36 cellular contexts compared by ENCODE assay signal in the genomic region with DNA sequence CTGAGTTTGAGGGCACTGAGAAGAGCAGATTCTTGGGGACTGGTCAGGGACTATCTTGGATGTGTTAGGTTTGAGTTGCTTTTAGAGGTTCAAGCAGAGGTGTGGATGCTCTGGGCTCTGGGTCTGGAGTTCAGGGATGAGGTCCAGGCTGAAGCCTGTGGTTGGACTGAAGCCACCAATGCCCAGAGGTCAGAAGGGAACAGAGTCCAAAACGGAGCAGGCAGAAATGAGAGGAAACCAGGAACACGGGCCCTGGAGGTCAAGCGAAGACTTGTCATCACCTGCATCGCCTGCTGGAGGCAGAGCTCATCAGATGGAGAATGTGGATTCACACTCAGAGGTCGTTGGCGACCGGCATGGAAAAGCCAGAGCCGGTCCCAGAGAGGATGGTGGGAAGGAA.
"Had no signal": no experiment of that assay in that cellular context is flagged by ENCODE, and none has a peak within 500 bp of the region (broad histone marks: within the 10 kb centered on the region; RNA-seq: fewer than 3 reads in every experiment).

No MANE protein-coding gene starts in this region.

- H3K4me1 ChIP-seq: SJSA1 had no signal

- H3K4me2 ChIP-seq: SK-N-SH had no signal

- ATAC-seq: activated naive CD8-positive, alpha-beta T cell treated with anti-CD3 and anti-CD28 coated beads, Interleukin-2, amount 50 U/mL, for 24 hours; activated T-cell treated with anti-CD3 and anti-CD28 coated beads, Interleukin-2, amount 50 U/mL, for 4 hours; Panc1 had no signal

- H3K4me3 ChIP-seq: MG63, SJSA1 had no signal

- DNase-seq: activated B cell treated with CpG ODN at 0.5 μM for 24 hours; activated CD4-positive, alpha-beta memory T cell treated with anti-CD3 and anti-CD28 coated beads for 36 hours; activated CD4-positive, alpha-beta T cell treated with anti-CD3 and anti-CD28 coated beads for 4 hours; activated CD4-positive, alpha-beta T cell treated with anti-CD3 and anti-CD28 coated beads, Interleukin-2, amount 50 U/mL, for 1 hour; activated CD4-positive, CD25-positive, alpha-beta regulatory T cell treated with anti-CD3 and anti-CD28 coated beads, Interleukin-2, amount 50 U/mL, for 72 hours; activated CD8-positive, alpha-beta memory T cell treated with anti-CD3 and anti-CD28 coated beads, Interleukin-2, amount 50 U/mL, for 4 hours; activated gamma-delta T cell treated with Interleukin-2 at 50 U/mL for 16 hours; activated naive CD4-positive, alpha-beta T cell treated with anti-CD3 and anti-CD28 coated beads, Interleukin-2, amount 10 ng/mL, durations not matched to agents 7 days and 5 days; activated naive CD8-positive, alpha-beta T cell treated with anti-CD3 and anti-CD28 coated beads, Interleukin-2, amount 50 U/mL, for 24 hours; activated T-cell treated with anti-CD3 and anti-CD28 coated beads for 4 hours; activated T-cell treated with anti-CD3 and anti-CD28 coated beads, Interleukin-2, amount 50 U/mL, for 4 hours; anterior cingulate cortex; central memory CD4-positive, alpha-beta T cell; Karpas-422; KBM-7; MG63; MV-4-11; NCI-H1092; NCI-H1436 treated with DMSO at 0.1 percent for 48 hours; NCI-H187; NCI-H2081; NCI-H2171 treated with DMSO at 0.1 percent for 48 hours; NCI-H2227 treated with DMSO at 0.1 percent for 48 hours; NCI-H446 treated with DMSO at 0.1 percent for 48 hours; NCI-H524; NCI-H69; NCI-H82; SHP77 treated with DMSO at 0.1 percent for 48 hours; SK-N-SH had no signal

- H3K27me3 Mint-ChIP-seq: activated naive CD8-positive, alpha-beta T cell; activated naive CD8-positive, alpha-beta T cell treated with anti-CD3 and anti-CD28 coated beads, Interleukin-2, amount 50 U/mL, for 24 hours; brain had no signal

- H3K27ac ChIP-seq: SJSA1 had no signal

- H3K9me3 ChIP-seq: MG63, SJSA1, SK-N-SH had no signal

- H3K4me1 Mint-ChIP-seq: activated B cell treated with CpG ODN at 0.5 μM for 24 hours; activated naive CD4-positive, alpha-beta T cell treated with anti-CD3 and anti-CD28 coated beads, Interleukin-2, amount 10 ng/mL, durations not matched to agents 7 days and 5 days; activated naive CD8-positive, alpha-beta T cell treated with anti-CD3 and anti-CD28 coated beads, Interleukin-2, amount 50 U/mL, for 24 hours had no signal

- H3K36me3 Mint-ChIP-seq: activated CD4-positive, alpha-beta memory T cell treated with anti-CD3 and anti-CD28 coated beads for 36 hours; activated naive CD4-positive, alpha-beta T cell treated with anti-CD3 and anti-CD28 coated beads, Interleukin-2, amount 10 ng/mL, durations not matched to agents 7 days and 5 days; activated naive CD8-positive, alpha-beta T cell had no signal

- H3K9ac ChIP-seq: SK-N-SH had no signal

- H3K27me3 ChIP-seq: MG63, SJSA1 had no signal

- H3K9me3 Mint-ChIP-seq: activated B cell treated with CpG ODN at 0.5 μM for 24 hours; activated CD4-positive, alpha-beta memory T cell treated with anti-CD3 and anti-CD28 coated beads for 36 hours; activated naive CD4-positive, alpha-beta T cell treated with anti-CD3 and anti-CD28 coated beads, Interleukin-2, amount 10 ng/mL, durations not matched to agents 7 days and 5 days; activated naive CD8-positive, alpha-beta T cell treated with anti-CD3 and anti-CD28 coated beads, Interleukin-2, amount 50 U/mL, for 24 hours; activated T-cell treated with anti-CD3 and anti-CD28 coated beads, Interleukin-2, amount 50 U/mL, for 4 hours; activated T-helper 1 cell treated with anti-CD3 and anti-CD28 coated beads, Interleukin-12 subunit alpha, Interleukin-12 subunit beta, Interleukin-2, Interleukin-4 antibody, amounts not matched to agents 30 ng/mL and 10 ng/mL and 1 ng/mL, durations not matched to agents 14 hours and 24 hours and 36 hours; T-helper 1 cell treated with Interleukin-12 subunit alpha and Interleukin-12 subunit beta and Interleukin-4 antibody, amounts not matched to agents 30 μg/mL and 1 μg/mL, for 36 hours; T-helper 2 cell treated with Interferon-gamma antibody and Interleukin-4, amounts not matched to agents 5 μg/mL and 100 μg/mL, for 36 hours had no signal

- H3K4me3 Mint-ChIP-seq: activated B cell treated with CpG ODN at 0.5 μM for 24 hours; activated CD4-positive, alpha-beta memory T cell treated with anti-CD3 and anti-CD28 coated beads for 36 hours; activated naive CD4-positive, alpha-beta T cell treated with anti-CD3 and anti-CD28 coated beads, Interleukin-2, amount 10 ng/mL, durations not matched to agents 7 days and 5 days; activated naive CD8-positive, alpha-beta T cell; activated naive CD8-positive, alpha-beta T cell treated with anti-CD3 and anti-CD28 coated beads, Interleukin-2, amount 50 U/mL, for 24 hours; activated T-cell treated with anti-CD3 and anti-CD28 coated beads, Interleukin-2, amount 50 U/mL, for 4 hours; activated T-helper 1 cell treated with anti-CD3 and anti-CD28 coated beads, Interleukin-12 subunit alpha, Interleukin-12 subunit beta, Interleukin-2, Interleukin-4 antibody, amounts not matched to agents 30 ng/mL and 10 ng/mL and 1 ng/mL, durations not matched to agents 14 hours and 24 hours and 36 hours; brain; T-helper 1 cell treated with Interleukin-12 subunit alpha and Interleukin-12 subunit beta and Interleukin-4 antibody, amounts not matched to agents 30 μg/mL and 1 μg/mL, for 36 hours; T-helper 2 cell treated with Interferon-gamma antibody and Interleukin-4, amounts not matched to agents 5 μg/mL and 100 μg/mL, for 36 hours had no signal

- H3K27ac Mint-ChIP-seq: activated B cell treated with CpG ODN at 0.5 μM for 24 hours; activated CD4-positive, alpha-beta memory T cell treated with anti-CD3 and anti-CD28 coated beads for 36 hours; activated naive CD4-positive, alpha-beta T cell treated with anti-CD3 and anti-CD28 coated beads, Interleukin-2, amount 10 ng/mL, durations not matched to agents 7 days and 5 days; activated naive CD8-positive, alpha-beta T cell; activated naive CD8-positive, alpha-beta T cell treated with anti-CD3 and anti-CD28 coated beads, Interleukin-2, amount 50 U/mL, for 24 hours; activated T-helper 1 cell treated with anti-CD3 and anti-CD28 coated beads, Interleukin-12 subunit alpha, Interleukin-12 subunit beta, Interleukin-2, Interleukin-4 antibody, amounts not matched to agents 30 ng/mL and 10 ng/mL and 1 ng/mL, durations not matched to agents 14 hours and 24 hours and 36 hours; T-helper 1 cell treated with Interleukin-12 subunit alpha and Interleukin-12 subunit beta and Interleukin-4 antibody, amounts not matched to agents 30 μg/mL and 1 μg/mL, for 36 hours; T-helper 2 cell treated with Interferon-gamma antibody and Interleukin-4, amounts not matched to agents 5 μg/mL and 100 μg/mL, for 36 hours had no signal

- H3K36me3 ChIP-seq: MG63, SJSA1 had no signal
